Comparison of ENCODE assay signal across 27 cellular contexts in the genomic region with DNA sequence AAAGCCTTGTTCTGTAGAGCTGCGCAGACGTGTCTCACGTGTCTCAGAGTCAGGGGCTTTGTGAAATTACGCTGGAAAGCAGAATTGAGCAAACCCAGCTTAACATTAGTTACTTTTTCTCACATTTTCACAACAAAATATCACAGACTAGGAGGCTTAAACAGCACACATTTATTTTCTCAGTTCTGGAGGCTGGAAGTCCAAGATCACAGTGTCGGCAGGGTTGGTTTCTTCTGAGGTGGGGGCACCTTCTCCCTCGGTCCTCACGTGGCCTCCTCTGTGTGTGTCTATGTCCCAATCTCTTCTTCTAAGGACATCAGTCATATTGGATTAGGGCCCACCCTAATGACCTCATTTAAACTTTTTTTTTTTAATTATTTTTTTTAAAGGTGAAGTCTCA. TPM values are rescaled to one million over a fixed set of nuclear protein-coding genes. Genes with fewer than 3 reads are reported as not detected.
"Had no signal": no experiment of that assay in that cellular context is flagged by ENCODE, and none has a peak within 500 bp of the region (broad histone marks: within the 10 kb centered on the region; RNA-seq: fewer than 3 reads in every experiment).

No MANE protein-coding gene starts in this region.

- H3K4me2 ChIP-seq: smooth muscle cell had no signal

- H3K4me3 Mint-ChIP-seq: activated naive CD8-positive, alpha-beta T cell treated with anti-CD3 and anti-CD28 coated beads, Interleukin-2, amount 10 ng/mL, durations not matched to agents 7 days and 5 days; endodermal cell; immature natural killer cell; mesothelial cell of epicardium had no signal

- H3K27me3 ChIP-seq: esophagus muscularis mucosa, foreskin keratinocyte, heart left ventricle, right atrium auricular region, tibial nerve had no signal

- H3K36me3 ChIP-seq: right atrium auricular region had no signal

- H3K27ac ChIP-seq: esophagus muscularis mucosa, foreskin keratinocyte, heart left ventricle, right atrium auricular region, tibial nerve had no signal

- H3K27me3 Mint-ChIP-seq: activated naive CD8-positive, alpha-beta T cell treated with anti-CD3 and anti-CD28 coated beads, Interleukin-2, amount 10 ng/mL, durations not matched to agents 7 days and 5 days; naive B cell had no signal

- ATAC-seq: foreskin keratinocyte, heart left ventricle, left colon had no signal

- H3K36me3 Mint-ChIP-seq: naive B cell had no signal

- FAIRE-seq: kidney had no signal

- H3K4me3 ChIP-seq: esophagus muscularis mucosa, heart left ventricle, right atrium auricular region, smooth muscle cell, tibial nerve had no signal

- H3K9me3 Mint-ChIP-seq: activated naive CD8-positive, alpha-beta T cell treated with anti-CD3 and anti-CD28 coated beads, Interleukin-2, amount 10 ng/mL, durations not matched to agents 7 days and 5 days; activated T-helper 2 cell treated with anti-CD3 and anti-CD28 coated beads, Interferon-gamma antibody, Interleukin-2, Interleukin-4, amounts not matched to agents 10 μg/mL and 5 μg/mL and 100 μg/mL, durations not matched to agents 14 hours and 24 hours and 36 hours; immature natural killer cell had no signal

- DNase-seq: activated CD4-positive, alpha-beta T cell treated with anti-CD3 and anti-CD28 coated beads, Interleukin-2, amount 50 U/mL, for 1 hour; activated CD8-positive, alpha-beta memory T cell treated with anti-CD3 and anti-CD28 coated beads, Interleukin-2, amount 50 U/mL, for 4 hours; activated naive CD8-positive, alpha-beta T cell treated with anti-CD3 and anti-CD28 coated beads, Interleukin-2, amount 10 ng/mL, durations not matched to agents 7 days and 5 days; activated T-cell treated with anti-CD3 and anti-CD28 coated beads, Interleukin-2, amount 50 U/mL, for 48 hours; caudate nucleus; cortex of kidney; endodermal cell; foreskin keratinocyte; heart left ventricle; hypothalamus; immature natural killer cell; kidney; left colon; naive B cell; occipital lobe; stimulated activated CD4-positive, alpha-beta T cell treated with anti-CD3 and anti-CD28 coated beads, Interleukin-1b, Interleukin-23, amount 100 ng/mL, for 48 hours; stimulated activated CD4-positive, alpha-beta T cell treated with anti-CD3 and anti-CD28 coated beads, Interleukin-4, amount 100 ng/mL, for 4 hours; stimulated activated CD8-positive, alpha-beta memory T cell treated with anti-CD3 and anti-CD28 coated beads, Interleukin-4, amount 100 ng/mL, for 48 hours; stimulated activated naive CD4-positive, alpha-beta T cell; T-helper 2 cell had no signal

- H3K4me1 Mint-ChIP-seq: endodermal cell had no signal

- H3K9me3 ChIP-seq: esophagus muscularis mucosa, heart left ventricle, right atrium auricular region, tibial nerve had no signal

- H3K27ac Mint-ChIP-seq: activated naive CD8-positive, alpha-beta T cell treated with anti-CD3 and anti-CD28 coated beads, Interleukin-2, amount 10 ng/mL, durations not matched to agents 7 days and 5 days; activated T-helper 2 cell treated with anti-CD3 and anti-CD28 coated beads, Interferon-gamma antibody, Interleukin-2, Interleukin-4, amounts not matched to agents 10 μg/mL and 5 μg/mL and 100 μg/mL, durations not matched to agents 14 hours and 24 hours and 36 hours; endodermal cell; mesothelial cell of epicardium; naive B cell had no signal

RNA-seq across cellular contexts. Expression of gene ANGPTL6, which starts 22.0 kb away (rescaled TPM):
- total RNA-seq: endodermal cell, esophagus muscularis mucosa had no signal
- polyA plus RNA-seq: neural cell had no signal
